ENCODE assay signal across 24 cellular contexts in the genomic region with DNA sequence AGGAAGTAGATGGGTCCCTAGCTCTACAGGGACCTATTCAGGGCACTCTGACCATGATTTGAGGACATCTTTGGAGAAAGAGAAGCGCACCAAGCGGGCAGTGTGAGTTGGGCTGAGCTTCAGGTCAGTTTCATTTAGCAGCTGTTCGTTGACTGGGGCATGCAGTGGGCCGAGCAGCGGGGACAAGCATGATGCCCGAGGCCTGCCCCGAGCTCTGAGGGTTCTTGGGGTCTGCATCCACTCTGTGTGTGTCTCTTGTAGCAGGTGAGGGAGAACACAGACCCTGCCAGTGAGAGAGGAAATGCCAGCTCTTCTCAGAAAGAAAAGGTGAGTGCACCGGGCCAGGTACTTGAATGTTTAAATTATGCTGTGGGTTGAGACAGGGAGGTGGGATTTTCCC.
"Had no signal": no experiment of that assay in that cellular context is flagged by ENCODE, and none has a peak within 500 bp of the region (broad histone marks: within the 10 kb centered on the region; RNA-seq: fewer than 3 reads in every experiment).

No MANE protein-coding gene starts in this region.

- H3K9me3 ChIP-seq: body of pancreas had no signal

- H3K27me3 ChIP-seq: body of pancreas had no signal

- H3K9me3 Mint-ChIP-seq: activated CD4-positive, alpha-beta T cell treated with anti-CD3 and anti-CD28 coated beads, Interleukin-2, amount 10 ng/mL, durations not matched to agents 24 days and 14 days; activated naive CD8-positive, alpha-beta T cell treated with anti-CD3 and anti-CD28 coated beads for 36 hours; activated T-cell treated with anti-CD3 and anti-CD28 coated beads, Interleukin-2, amount 50 U/mL, for 4 hours; T-cell had no signal

- H3K27me3 Mint-ChIP-seq: activated CD4-positive, alpha-beta T cell treated with anti-CD3 and anti-CD28 coated beads, Interleukin-2, amount 10 ng/mL, durations not matched to agents 24 days and 14 days; activated CD8-positive, alpha-beta memory T cell treated with anti-CD3 and anti-CD28 coated beads, Interleukin-2, amount 10 ng/mL, durations not matched to agents 7 days and 5 days; activated naive CD8-positive, alpha-beta T cell treated with anti-CD3 and anti-CD28 coated beads for 36 hours; T-cell had no signal

- ATAC-seq: activated CD4-positive, CD25-positive, alpha-beta regulatory T cell treated with anti-CD3 and anti-CD28 coated beads, Interleukin-2, amount 50 U/mL, for 24 hours; activated CD8-positive, alpha-beta memory T cell treated with anti-CD3 and anti-CD28 coated beads, Interleukin-2, amount 10 ng/mL, durations not matched to agents 7 days and 5 days; activated T-cell treated with anti-CD3 and anti-CD28 coated beads, Interleukin-2, amount 50 U/mL, for 4 hours; body of pancreas; K562; Right ventricle myocardium inferior; T-cell had no signal

- DNase-seq: activated CD4-positive, alpha-beta T cell treated with anti-CD3 and anti-CD28 coated beads, Interleukin-2, amount 10 ng/mL, durations not matched to agents 24 days and 14 days; activated CD4-positive, alpha-beta T cell treated with anti-CD3 and anti-CD28 coated beads, Interleukin-2, amount 50 U/mL, for 48 hours; activated CD8-positive, alpha-beta memory T cell treated with anti-CD3 and anti-CD28 coated beads, Interleukin-2, amount 10 ng/mL, durations not matched to agents 7 days and 5 days; activated naive CD8-positive, alpha-beta T cell treated with anti-CD3 and anti-CD28 coated beads for 36 hours; activated T-cell treated with anti-CD3 and anti-CD28 coated beads, Interleukin-2, amount 50 U/mL, for 4 hours; aorta; body of pancreas; central memory CD4-positive, alpha-beta T cell; Karpas-422; MM.1S; NCI-H1105; NCI-H1436; NCI-H1694 treated with DMSO at 0.1 percent for 48 hours; NCI-H2029 treated with DMSO at 0.1 percent for 48 hours; NCI-H345; NCI-H510A; NCI-H526 treated with DMSO at 0.1 percent for 48 hours; NCI-H82; T-cell; WERI-Rb-1 had no signal

- H3K27ac ChIP-seq: body of pancreas, SK-N-MC, WERI-Rb-1 had no signal

- H3K27ac Mint-ChIP-seq: activated CD4-positive, alpha-beta T cell treated with anti-CD3 and anti-CD28 coated beads, Interleukin-2, amount 10 ng/mL, durations not matched to agents 24 days and 14 days; activated CD8-positive, alpha-beta memory T cell treated with anti-CD3 and anti-CD28 coated beads, Interleukin-2, amount 10 ng/mL, durations not matched to agents 7 days and 5 days; activated naive CD8-positive, alpha-beta T cell treated with anti-CD3 and anti-CD28 coated beads for 36 hours had no signal

- H3K4me3 Mint-ChIP-seq: activated CD4-positive, alpha-beta T cell treated with anti-CD3 and anti-CD28 coated beads, Interleukin-2, amount 10 ng/mL, durations not matched to agents 24 days and 14 days; activated CD8-positive, alpha-beta memory T cell treated with anti-CD3 and anti-CD28 coated beads, Interleukin-2, amount 10 ng/mL, durations not matched to agents 7 days and 5 days; activated naive CD8-positive, alpha-beta T cell treated with anti-CD3 and anti-CD28 coated beads for 36 hours; T-cell had no signal

- H3K4me3 ChIP-seq: body of pancreas, K562, SK-N-MC had no signal
